1 cellular context compared by ENCODE assay signal in the genomic region with DNA sequence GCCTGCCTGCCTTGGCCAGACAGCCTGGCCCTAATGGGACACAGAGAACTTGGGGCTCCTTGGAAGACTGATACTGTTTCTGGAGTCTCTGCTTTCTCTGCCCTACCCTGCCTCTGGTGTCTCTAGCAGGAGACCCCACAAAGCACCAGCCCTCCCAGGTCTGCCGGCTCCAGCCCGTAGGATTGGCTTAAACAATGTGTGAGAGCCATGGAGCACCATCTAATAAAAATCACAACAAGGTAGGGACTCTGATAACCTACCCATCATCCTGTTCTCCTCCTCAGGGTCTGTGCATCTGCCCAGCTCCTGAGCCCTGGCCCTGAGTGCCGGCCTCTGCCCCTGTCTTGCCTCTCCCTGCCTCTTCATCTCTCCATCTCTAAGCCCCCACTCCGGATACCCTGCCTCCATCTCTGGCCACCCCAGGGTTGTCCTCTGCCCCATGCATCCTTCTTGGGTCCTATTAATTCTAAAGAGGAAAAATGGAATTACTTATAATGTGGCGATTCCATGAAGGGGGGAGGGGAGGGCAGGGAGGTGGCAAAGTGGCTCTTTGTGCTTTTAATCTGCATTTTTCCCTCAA.
TF ChIP-seq lines count a peak whose summit lies in the region.

No MANE protein-coding gene starts in this region.

TF ChIP-seq in HCT116, 20 proteins besides CTCF, POLR2A, EP300 and RAD21 (continued from another document):
- no peak for TF ChIP-seq SRF (IDR thresholded peaks at IDR 0.05; ENCODE audit: low read depth)
- no peak for TF ChIP-seq MAX (IDR thresholded peaks at IDR 0.05)
- TF ChIP-seq EZH2 (IDR thresholded peaks at IDR 0.05) = no peak
- no peak for TF ChIP-seq EZH2phosphoT487 (IDR thresholded peaks at IDR 0.05; ENCODE audit: borderline replicate concordance)
- TF ChIP-seq ATF3 (IDR thresholded peaks at IDR 0.05) = no peak
- TF ChIP-seq SP1 (IDR thresholded peaks at IDR 0.05; ENCODE audit: low read depth) = no peak
- no peak for TF ChIP-seq EGR1 (IDR thresholded peaks at IDR 0.05; ENCODE audit: low read depth)
- TF ChIP-seq CEBPB (IDR thresholded peaks at IDR 0.05; ENCODE audit: low read depth) = no peak
- no peak for TF ChIP-seq TCF7L2 (IDR thresholded peaks at IDR 0.05; ENCODE audit: borderline replicate concordance, extremely low read depth, insufficient read depth, insufficient read length)
- TF ChIP-seq, protein P1, sequence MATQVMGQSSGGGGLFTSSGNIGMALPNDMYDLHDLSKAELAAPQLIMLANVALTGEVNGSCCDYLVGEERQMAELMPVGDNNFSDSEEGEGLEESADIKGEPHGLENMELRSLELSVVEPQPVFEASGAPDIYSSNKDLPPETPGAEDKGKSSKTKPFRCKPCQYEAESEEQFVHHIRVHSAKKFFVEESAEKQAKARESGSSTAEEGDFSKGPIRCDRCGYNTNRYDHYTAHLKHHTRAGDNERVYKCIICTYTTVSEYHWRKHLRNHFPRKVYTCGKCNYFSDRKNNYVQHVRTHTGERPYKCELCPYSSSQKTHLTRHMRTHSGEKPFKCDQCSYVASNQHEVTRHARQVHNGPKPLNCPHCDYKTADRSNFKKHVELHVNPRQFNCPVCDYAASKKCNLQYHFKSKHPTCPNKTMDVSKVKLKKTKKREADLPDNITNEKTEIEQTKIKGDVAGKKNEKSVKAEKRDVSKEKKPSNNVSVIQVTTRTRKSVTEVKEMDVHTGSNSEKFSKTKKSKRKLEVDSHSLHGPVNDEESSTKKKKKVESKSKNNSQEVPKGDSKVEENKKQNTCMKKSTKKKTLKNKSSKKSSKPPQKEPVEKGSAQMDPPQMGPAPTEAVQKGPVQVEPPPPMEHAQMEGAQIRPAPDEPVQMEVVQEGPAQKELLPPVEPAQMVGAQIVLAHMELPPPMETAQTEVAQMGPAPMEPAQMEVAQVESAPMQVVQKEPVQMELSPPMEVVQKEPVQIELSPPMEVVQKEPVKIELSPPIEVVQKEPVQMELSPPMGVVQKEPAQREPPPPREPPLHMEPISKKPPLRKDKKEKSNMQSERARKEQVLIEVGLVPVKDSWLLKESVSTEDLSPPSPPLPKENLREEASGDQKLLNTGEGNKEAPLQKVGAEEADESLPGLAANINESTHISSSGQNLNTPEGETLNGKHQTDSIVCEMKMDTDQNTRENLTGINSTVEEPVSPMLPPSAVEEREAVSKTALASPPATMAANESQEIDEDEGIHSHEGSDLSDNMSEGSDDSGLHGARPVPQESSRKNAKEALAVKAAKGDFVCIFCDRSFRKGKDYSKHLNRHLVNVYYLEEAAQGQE (IDR thresholded peaks at IDR 0.05; ENCODE audit: low read depth) = no peak
- TF ChIP-seq, protein P2, sequence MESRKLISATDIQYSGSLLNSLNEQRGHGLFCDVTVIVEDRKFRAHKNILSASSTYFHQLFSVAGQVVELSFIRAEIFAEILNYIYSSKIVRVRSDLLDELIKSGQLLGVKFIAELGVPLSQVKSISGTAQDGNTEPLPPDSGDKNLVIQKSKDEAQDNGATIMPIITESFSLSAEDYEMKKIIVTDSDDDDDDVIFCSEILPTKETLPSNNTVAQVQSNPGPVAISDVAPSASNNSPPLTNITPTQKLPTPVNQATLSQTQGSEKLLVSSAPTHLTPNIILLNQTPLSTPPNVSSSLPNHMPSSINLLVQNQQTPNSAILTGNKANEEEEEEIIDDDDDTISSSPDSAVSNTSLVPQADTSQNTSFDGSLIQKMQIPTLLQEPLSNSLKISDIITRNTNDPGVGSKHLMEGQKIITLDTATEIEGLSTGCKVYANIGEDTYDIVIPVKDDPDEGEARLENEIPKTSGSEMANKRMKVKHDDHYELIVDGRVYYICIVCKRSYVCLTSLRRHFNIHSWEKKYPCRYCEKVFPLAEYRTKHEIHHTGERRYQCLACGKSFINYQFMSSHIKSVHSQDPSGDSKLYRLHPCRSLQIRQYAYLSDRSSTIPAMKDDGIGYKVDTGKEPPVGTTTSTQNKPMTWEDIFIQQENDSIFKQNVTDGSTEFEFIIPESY (IDR thresholded peaks at IDR 0.05; ENCODE audit: extremely low read depth, insufficient replicate concordance, low read length) = no peak
